Comparison of ENCODE assay signal across 15 cellular contexts in genomic region chr6:149458196-149458595, GRCh38. TPM values are rescaled to one million over a fixed set of nuclear protein-coding genes. Genes with fewer than 3 reads are reported as not detected.
"Had no signal": no experiment of that assay in that cellular context is flagged by ENCODE, and none has a peak within 500 bp of the region (broad histone marks: within the 10 kb centered on the region; RNA-seq: fewer than 3 reads in every experiment).

No MANE protein-coding gene starts in this region.

- H3K4me1 Mint-ChIP-seq: endodermal cell had no signal

- H3K27me3 ChIP-seq: brain microvascular endothelial cell had no signal

- H3K27me3 Mint-ChIP-seq: activated CD8-positive, alpha-beta memory T cell treated with anti-CD3 and anti-CD28 coated beads, Interleukin-2, amount 10 ng/mL, durations not matched to agents 7 days and 5 days; activated naive CD4-positive, alpha-beta T cell treated with anti-CD3 and anti-CD28 coated beads, Interleukin-2, amount 50 U/mL, for 24 hours had no signal

- DNase-seq: activated CD4-positive, alpha-beta T cell treated with anti-CD3 and anti-CD28 coated beads for 48 hours; activated CD8-positive, alpha-beta memory T cell treated with anti-CD3 and anti-CD28 coated beads, Interleukin-2, amount 10 ng/mL, durations not matched to agents 7 days and 5 days; brain microvascular endothelial cell; endodermal cell; erythroblast; hippocampal formation; kidney glomerular epithelial cell; SW 1271; T-helper 9 cell had no signal

- H3K9me3 Mint-ChIP-seq: activated naive CD4-positive, alpha-beta T cell treated with anti-CD3 and anti-CD28 coated beads, Interleukin-2, amount 50 U/mL, for 24 hours; activated T-helper 2 cell treated with anti-CD3 and anti-CD28 coated beads, Interferon-gamma antibody, Interleukin-2, Interleukin-4, amounts not matched to agents 10 μg/mL and 5 μg/mL and 100 μg/mL, durations not matched to agents 14 hours and 24 hours and 36 hours; endodermal cell had no signal

- H3K27ac ChIP-seq: brain microvascular endothelial cell had no signal

- H3K27ac Mint-ChIP-seq: activated CD8-positive, alpha-beta memory T cell treated with anti-CD3 and anti-CD28 coated beads, Interleukin-2, amount 10 ng/mL, durations not matched to agents 7 days and 5 days; endodermal cell had no signal

- H3K4me3 Mint-ChIP-seq: activated CD8-positive, alpha-beta memory T cell treated with anti-CD3 and anti-CD28 coated beads, Interleukin-2, amount 10 ng/mL, durations not matched to agents 7 days and 5 days; activated naive CD4-positive, alpha-beta T cell treated with anti-CD3 and anti-CD28 coated beads, Interleukin-2, amount 50 U/mL, for 24 hours; endodermal cell had no signal

- ATAC-seq: activated CD8-positive, alpha-beta memory T cell treated with anti-CD3 and anti-CD28 coated beads, Interleukin-2, amount 10 ng/mL, durations not matched to agents 7 days and 5 days had no signal

- H3K36me3 ChIP-seq: brain microvascular endothelial cell had no signal

RNA-seq across cellular contexts. Expression of gene ZC3H12D, which starts 26.6 kb away (rescaled TPM):
- total RNA-seq: glomerular endothelial cell, osteocyte had no signal

RNA-seq across cellular contexts. Expression of gene SUMO4, which starts 58.1 kb away (rescaled TPM):
- polyA plus RNA-seq: neural cell, urinary bladder had no signal
